ENCODE assay signal across 23 cellular contexts in the genomic region with DNA sequence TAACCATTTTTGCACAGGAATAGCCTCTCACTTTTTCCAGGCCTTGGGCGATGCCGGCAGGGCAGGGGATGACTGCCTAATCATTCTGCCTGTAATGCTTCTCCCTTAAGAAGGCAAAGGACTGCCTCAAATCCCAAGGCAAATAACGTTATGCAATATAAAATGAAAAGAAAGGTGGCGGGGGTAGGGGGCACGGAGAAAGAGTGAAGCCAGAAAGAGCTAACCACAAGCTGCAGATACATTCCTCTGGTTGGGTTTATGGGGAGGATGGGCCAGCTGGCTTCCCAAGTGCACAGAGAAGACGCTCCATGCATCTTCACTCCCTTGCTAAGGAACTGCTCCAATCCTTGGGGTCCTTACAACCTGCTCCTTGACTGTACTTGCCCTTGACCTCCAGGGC.
DNase-seq lines count a peak whose midpoint lies in the region; ATAC-seq and TF ChIP-seq lines count a peak whose summit lies in the region.
"Had no signal": no experiment of that assay in that cellular context is flagged by ENCODE, and none has a peak within 500 bp of the region (broad histone marks: within the 10 kb centered on the region; RNA-seq: fewer than 3 reads in every experiment).

No MANE protein-coding gene starts in this region.

- H3F3A ChIP-seq in neural progenitor cell (ENCODE audit: low read depth), result peaks cover 21% of the 10 kb centered on the region

- no peak for TF ChIP-seq CTCF in neural progenitor cell (IDR thresholded peaks at IDR 0.05)
- TF ChIP-seq CTCF in vagina (IDR thresholded peaks at IDR 0.05), result no peak

- no peak for ATAC-seq in stimulated activated naive CD8-positive, alpha-beta T cell treated with anti-CD3 and anti-CD28 coated beads, Interleukin-15, Interleukin-2, amounts not matched to agents 100 U/mL and 50 U/mL, for 24 hours
- ATAC-seq: K562, SK-N-SH treated with all-trans-retinoic acid at 6 μM for 48 hours had no signal

- H3K4me1 ChIP-seq in neural progenitor cell (peaks cover 24% of the 10 kb centered on the region), vagina (peaks cover 34% of the 10 kb centered on the region)
- H3K4me1 ChIP-seq: thyroid gland had no signal

- H3K4me2 ChIP-seq in neural progenitor cell, result no peak overlapping the region
- H3K4me2 ChIP-seq: GM23338 had no signal

- no peak for TF ChIP-seq POLR2A in vagina (IDR thresholded peaks at IDR 0.05)

- H3K27ac ChIP-seq in neural progenitor cell (no peak overlapping the region), vagina (peak overlapping the region; percentile 34)
- H3K27ac ChIP-seq: foreskin keratinocyte, thyroid gland had no signal

- H3K27me3 ChIP-seq in neural progenitor cell, result no peaks in the 10 kb centered on the region
- no peaks in the 10 kb centered on the region for H3K27me3 ChIP-seq in vagina
- H3K27me3 ChIP-seq: foreskin keratinocyte, thyroid gland had no signal

- no peaks in the 10 kb centered on the region for H3K9me3 Mint-ChIP-seq in stimulated activated naive CD8-positive, alpha-beta T cell treated with anti-CD3 and anti-CD28 coated beads, Interleukin-15, Interleukin-2, amounts not matched to agents 100 ng/mL and 50 ng/mL, for 24 hours
- H3K9me3 Mint-ChIP-seq in neural progenitor cell, result no peaks in the 10 kb centered on the region
- H3K9me3 Mint-ChIP-seq: activated CD4-positive, alpha-beta T cell treated with anti-CD3 and anti-CD28 coated beads, Interleukin-2, amount 10 ng/mL, durations not matched to agents 7 days and 5 days; dendritic cell treated with granulocyte-macrophage colony-stimulating factor and Interleukin-4, amounts not matched to agents 40 ng/mL and 50 ng/mL, for 4 days; GM23338; neural crest cell had no signal

- H3K27ac Mint-ChIP-seq in stimulated activated naive CD8-positive, alpha-beta T cell treated with anti-CD3 and anti-CD28 coated beads, Interleukin-15, Interleukin-2, amounts not matched to agents 100 ng/mL and 50 ng/mL, for 24 hours, result peak overlapping the region; percentile 67
- H3K27ac Mint-ChIP-seq in neural progenitor cell, result peak overlapping the region; percentile 16
- H3K27ac Mint-ChIP-seq: activated CD4-positive, alpha-beta T cell treated with anti-CD3 and anti-CD28 coated beads, Interleukin-2, amount 10 ng/mL, durations not matched to agents 7 days and 5 days had no signal

- no peak overlapping the region for H3K4me3 Mint-ChIP-seq in stimulated activated naive CD8-positive, alpha-beta T cell treated with anti-CD3 and anti-CD28 coated beads, Interleukin-15, Interleukin-2, amounts not matched to agents 100 ng/mL and 50 ng/mL, for 24 hours
- no peak overlapping the region for H3K4me3 Mint-ChIP-seq in neural progenitor cell
- H3K4me3 Mint-ChIP-seq: activated CD4-positive, alpha-beta T cell treated with anti-CD3 and anti-CD28 coated beads, Interleukin-2, amount 10 ng/mL, durations not matched to agents 7 days and 5 days; dendritic cell treated with granulocyte-macrophage colony-stimulating factor and Interleukin-4, amounts not matched to agents 40 ng/mL and 50 ng/mL, for 4 days; GM23338; neural crest cell had no signal

- intact Hi-C loops in vagina (cut with DNase I), result loop anchor here (10.0 kb wide), 1 partner anchor 227 kb away; the partner anchor contains the start of gene FOXN3

- no peak overlapping the region for H2AFZ ChIP-seq in neural progenitor cell (replicated peaks)
- H2AFZ ChIP-seq: GM23338 had no signal

- in situ Hi-C loops in KBM-7 (cut with MboI; ENCODE audit: low pct_unique_long_range_greater_than_20kb, low sequenced_read_pairs), result no loop called here

- H3K9ac ChIP-seq in neural progenitor cell, result no peak overlapping the region

- H3K36me3 Mint-ChIP-seq in stimulated activated naive CD8-positive, alpha-beta T cell treated with anti-CD3 and anti-CD28 coated beads, Interleukin-15, Interleukin-2, amounts not matched to agents 100 ng/mL and 50 ng/mL, for 24 hours (ENCODE audit: low read depth), result peaks cover 49% of the 10 kb centered on the region
- peaks cover 5% of the 10 kb centered on the region for H3K36me3 Mint-ChIP-seq in neural progenitor cell

- peaks cover 20% of the 10 kb centered on the region for H3K4me1 Mint-ChIP-seq in stimulated activated naive CD8-positive, alpha-beta T cell treated with anti-CD3 and anti-CD28 coated beads, Interleukin-15, Interleukin-2, amounts not matched to agents 100 ng/mL and 50 ng/mL, for 24 hours (ENCODE audit: low read depth)
- H3K4me1 Mint-ChIP-seq in neural progenitor cell, result peaks cover 35% of the 10 kb centered on the region

- H3K36me3 ChIP-seq in neural progenitor cell, result no peaks in the 10 kb centered on the region
- peaks cover 0 to 7% of the 10 kb centered on the region in 2 donors for H3K36me3 ChIP-seq in vagina
- H3K36me3 ChIP-seq: thyroid gland had no signal

- H3K9me3 ChIP-seq in neural progenitor cell (ENCODE audit: low read depth) (no peaks in the 10 kb centered on the region), vagina (no peaks in the 10 kb centered on the region)
- H3K9me3 ChIP-seq: thyroid gland had no signal

- DNase-seq in stimulated activated naive CD8-positive, alpha-beta T cell treated with anti-CD3 and anti-CD28 coated beads, Interleukin-15, Interleukin-2, amounts not matched to agents 100 U/mL and 50 U/mL, for 24 hours, result no peak
- DNase-seq in amniotic epithelial cell (ENCODE audit: low read depth) (peak; percentile 78), neural progenitor cell (ENCODE audit: low spot score) (no peak), vagina (ENCODE audit: extremely low spot score in 2 of 2) (no peak), DMS153 treated with DMSO at 0.1 percent for 48 hours (lab: John Stamatoyannopoulos, UW; ENCODE audit: unreplicated experiment) (no peak), dermis blood vessel endothelial cell (no peak), KBM-7 (no peak)
- DNase-seq: activated CD4-positive, alpha-beta T cell treated with anti-CD3 and anti-CD28 coated beads, Interleukin-2, amount 10 ng/mL, durations not matched to agents 7 days and 5 days; activated gamma-delta T cell treated with Interleukin-2 at 50 U/mL for 16 hours; kidney glomerular epithelial cell; NCI-H1092; NCI-H2081 treated with DMSO at 0.1 percent for 48 hours; NCI-H446 treated with DMSO at 0.1 percent for 48 hours; stimulated activated CD4-positive, alpha-beta T cell treated with anti-CD3 and anti-CD28 coated beads, Interleukin-12 subunit alpha, Interleukin-12 subunit beta, amount 100 ng/mL, for 4 hours; stimulated activated CD8-positive, alpha-beta memory T cell treated with anti-CD3 and anti-CD28 coated beads, Interleukin-4, amount 100 ng/mL, for 48 hours; thyroid gland had no signal

- H3K4me3 ChIP-seq in neural progenitor cell, result no peak overlapping the region
- no peak overlapping the region for H3K4me3 ChIP-seq in vagina
- H3K4me3 ChIP-seq: GM23338, K562, thyroid gland had no signal

- no peaks in the 10 kb centered on the region for H3K27me3 Mint-ChIP-seq in stimulated activated naive CD8-positive, alpha-beta T cell treated with anti-CD3 and anti-CD28 coated beads, Interleukin-15, Interleukin-2, amounts not matched to agents 100 ng/mL and 50 ng/mL, for 24 hours
- peaks cover 11% of the 10 kb centered on the region for H3K27me3 Mint-ChIP-seq in neural progenitor cell (ENCODE audit: insufficient read depth, low read depth)
- H3K27me3 Mint-ChIP-seq: activated CD4-positive, alpha-beta T cell treated with anti-CD3 and anti-CD28 coated beads, Interleukin-2, amount 10 ng/mL, durations not matched to agents 7 days and 5 days; dendritic cell treated with granulocyte-macrophage colony-stimulating factor and Interleukin-4, amounts not matched to agents 40 ng/mL and 50 ng/mL, for 4 days had no signal

- H4K20me1 ChIP-seq in neural progenitor cell (ENCODE audit: low read depth), result peaks cover 31% of the 10 kb centered on the region

- H3K79me2 ChIP-seq in neural progenitor cell (ENCODE audit: low read depth), result peaks cover 20% of the 10 kb centered on the region
